8 cellular contexts compared by ENCODE assay signal in the genomic region with DNA sequence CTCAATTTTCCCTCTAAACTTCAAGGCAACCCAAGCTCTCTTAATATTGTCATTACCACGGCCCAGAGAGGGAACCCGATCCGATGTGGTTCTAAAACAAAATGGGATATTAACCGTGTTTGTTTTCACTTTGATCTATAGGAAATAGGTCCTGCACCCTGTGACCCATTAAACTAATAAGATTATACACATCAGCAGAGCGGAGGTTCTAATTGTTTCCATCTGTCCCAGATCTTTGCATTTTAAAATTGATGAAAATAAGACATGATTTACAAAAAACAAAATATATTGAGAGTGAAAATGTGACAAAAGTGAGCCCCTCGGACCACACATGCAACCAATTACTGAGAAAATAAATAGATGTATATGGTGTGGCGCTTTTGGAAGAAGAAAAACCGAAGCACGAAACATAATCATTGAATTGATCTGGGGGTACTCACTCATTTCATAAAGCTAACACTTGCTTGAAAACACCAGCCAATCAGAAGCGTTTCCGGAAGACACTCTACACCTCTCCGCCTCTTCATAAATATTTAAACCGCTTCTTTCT.
DNase-seq lines count a peak whose midpoint lies in the region; ATAC-seq, FAIRE-seq and TF ChIP-seq lines count a peak whose summit lies in the region.

No MANE protein-coding gene starts in this region.

- H3K9me2 ChIP-seq in Karpas-422 (replicated peaks; ENCODE audit: insufficient read depth, low read length), result no peaks in the 10 kb centered on the region

- peak overlapping the region; percentile 70 for H3K4me3 ChIP-seq in Karpas-422 (ENCODE audit: low read length)
- H3K4me3 ChIP-seq in astrocyte (ENCODE audit: insufficient read depth, low read depth, low read length), result peak overlapping the region; percentile 20

- no peaks in the 10 kb centered on the region for H3K79me2 ChIP-seq in Karpas-422 (ENCODE audit: low read length)
- no peaks in the 10 kb centered on the region for H3K79me2 ChIP-seq in astrocyte (ENCODE audit: insufficient read depth, low read length)

- FAIRE-seq in astrocyte (lab: Jason Lieb, UNC), result no peak

- H3K36me3 Mint-ChIP-seq in astrocyte (ENCODE audit: low read depth, unreplicated experiment) (peaks cover 3% of the 10 kb centered on the region), natural killer cell (peaks cover 39% of the 10 kb centered on the region)

- intact Hi-C loops in natural killer cell (cut with micrococcal nuclease), result no loop called here

- H3K9me3 ChIP-seq in Karpas-422 (ENCODE audit: low read length), result no peaks in the 10 kb centered on the region
- no peaks in the 10 kb centered on the region for H3K9me3 ChIP-seq in astrocyte (ENCODE audit: insufficient read depth, low read depth, low read length)

- peak overlapping the region; percentile 60 for H3K4me3 Mint-ChIP-seq in astrocyte (ENCODE audit: unreplicated experiment)
- peak overlapping the region; percentile 67 for H3K4me3 Mint-ChIP-seq in natural killer cell

- peak overlapping the region; percentile 78 for H3K27ac ChIP-seq in Karpas-422 (ENCODE audit: low read length)
- H3K27ac ChIP-seq in astrocyte (ENCODE audit: low read depth, low read length), result no peak overlapping the region

- H3K4me1 ChIP-seq in Karpas-422 (ENCODE audit: low read length) (peaks cover 34% of the 10 kb centered on the region), astrocyte (ENCODE audit: insufficient read depth, low read length) (peaks cover 5% of the 10 kb centered on the region)

- H4K20me1 ChIP-seq in Karpas-422 (ENCODE audit: insufficient read depth, low read depth, low read length) (no peaks in the 10 kb centered on the region), astrocyte (ENCODE audit: insufficient read depth, low read length) (no peaks in the 10 kb centered on the region)

- peak; percentile 24 for DNase-seq in ELR (ENCODE audit: low read depth)
- DNase-seq in Karpas-422, result peak; percentile 71
- no peak for DNase-seq in astrocyte (ENCODE audit: low read depth)
- DNase-seq in natural killer cell, result no peak
- DNase-seq in dermis blood vessel endothelial cell, result no peak
- no peak for DNase-seq in islet precursor cell
- DNase-seq in NOMO-1 (lab: John Stamatoyannopoulos, UW; ENCODE audit: unreplicated experiment in 2 of 2), result no peak
- DNase-seq in NCI-H2081 treated with DMSO at 0.1 percent for 48 hours (lab: John Stamatoyannopoulos, UW), result no peak

- no peaks in the 10 kb centered on the region for H3K36me3 ChIP-seq in Karpas-422 (ENCODE audit: insufficient read depth, low read length)
- H3K36me3 ChIP-seq in astrocyte (ENCODE audit: insufficient read depth, low read length), result no peaks in the 10 kb centered on the region

- H2AFZ ChIP-seq in Karpas-422 (ENCODE audit: low read length), result 0 out of 2 replicates have a peak overlapping the region, but pooled peaks have one; percentile 8
- H2AFZ ChIP-seq in astrocyte (ENCODE audit: low read depth, low read length), result no peak overlapping the region

- TF ChIP-seq CTCF in astrocyte (IDR thresholded peaks at IDR 0.05; ENCODE audit: insufficient read depth, low read depth, low read length), result no peak
- no peak for TF ChIP-seq CTCF in natural killer cell (IDR thresholded peaks at IDR 0.05)

- H3K4me2 ChIP-seq in Karpas-422 (ENCODE audit: low read depth, low read length, poor library complexity, severe bottlenecking) (peak overlapping the region; percentile 93), astrocyte (ENCODE audit: low read length) (peak overlapping the region; percentile 68)

- H3K9ac ChIP-seq in Karpas-422 (ENCODE audit: low read length), result peak overlapping the region; percentile 65
- no peak overlapping the region for H3K9ac ChIP-seq in astrocyte (ENCODE audit: low read length)

- H3K27me3 Mint-ChIP-seq in astrocyte (ENCODE audit: low read depth, unreplicated experiment) (peaks cover 58% of the 10 kb centered on the region), natural killer cell (ENCODE audit: low read depth in 2 of 2) (peaks cover 24 to 62% of the 10 kb centered on the region in 2 donors)

- H3K27ac Mint-ChIP-seq in astrocyte (ENCODE audit: unreplicated experiment) (no peak overlapping the region), natural killer cell (peak overlapping the region; percentile 13 to 82)

- no peak for ATAC-seq in natural killer cell

- H3K9me3 Mint-ChIP-seq in astrocyte (ENCODE audit: unreplicated experiment) (peaks cover 13% of the 10 kb centered on the region), natural killer cell (peaks cover 3 to 12% of the 10 kb centered on the region in 2 donors)

- peaks cover 4% of the 10 kb centered on the region for H3K4me1 Mint-ChIP-seq in astrocyte (ENCODE audit: low read depth, unreplicated experiment)
- H3K4me1 Mint-ChIP-seq in natural killer cell, result peaks cover 16 to 23% of the 10 kb centered on the region in 2 donors

- H3K27me3 ChIP-seq in Karpas-422 (ENCODE audit: low read length) (no peaks in the 10 kb centered on the region), astrocyte (ENCODE audit: insufficient read depth, low read length) (peaks cover 81% of the 10 kb centered on the region)

Comparison
In these comparisons a context has a peak if more than half of its experiments do, and no peak if none do; other contexts are left out.
1. DNase-seq: peak in ELR (single experiment) and Karpas-422 (single experiment); none in astrocyte (single experiment), natural killer cell (single experiment), dermis blood vessel endothelial cell (single experiment), islet precursor cell (single experiment), NOMO-1 (0 of 2) and NCI-H2081 treated with DMSO at 0.1 percent for 48 hours (single experiment).